8 cellular contexts compared by ENCODE assay signal in the genomic region with DNA sequence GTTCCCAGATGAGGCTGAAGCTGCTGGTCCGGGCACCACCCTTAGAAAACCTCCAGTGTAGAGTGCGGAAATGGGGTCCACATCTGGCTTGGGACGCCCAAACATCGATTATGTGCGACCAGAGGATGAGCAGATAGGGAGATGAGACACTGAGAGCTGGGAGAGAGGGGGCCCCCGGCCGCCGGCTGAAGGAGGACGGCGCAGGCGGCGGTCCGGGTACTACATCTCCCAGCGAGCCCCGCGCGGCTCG. TPM values are rescaled to one million over a fixed set of nuclear protein-coding genes. Genes with fewer than 3 reads are reported as not detected.
A peak's percentile ranks its signal among the peaks of the same experiment; 100 is the strongest.
DNase-seq lines count a peak whose midpoint lies in the region; ATAC-seq lines count a peak whose summit lies in the region.

No MANE protein-coding gene starts in this region.

- H3K4me1 Mint-ChIP-seq in activated naive CD4-positive, alpha-beta T cell treated with anti-CD3 and anti-CD28 coated beads, Interleukin-2, amount 50 U/mL, for 24 hours = peaks cover 15% of the 10 kb centered on the region
- H3K4me1 Mint-ChIP-seq in activated T-cell treated with anti-CD3 and anti-CD28 coated beads, Interleukin-2, amount 50 U/mL, for 72 hours (ENCODE audit: low read depth) = peaks cover 17% of the 10 kb centered on the region
- H3K4me1 Mint-ChIP-seq in stimulated activated memory B cell treated with anti-CD40 and anti-IgM and Interleukin-4, amounts not matched to agents 10 μg/mL and 1 μg/mL and 100 μg/mL, for 72 hours = peaks cover 12% of the 10 kb centered on the region

- no peak for ATAC-seq in activated T-cell treated with anti-CD3 and anti-CD28 coated beads, Interleukin-2, amount 50 U/mL, for 72 hours (replicated peaks in 1 of 2)
- ATAC-seq in stimulated activated memory B cell treated with anti-CD40 and anti-IgM and Interleukin-4, amounts not matched to agents 10 μg/mL and 1 μg/mL and 100 μg/mL, for 72 hours = no peak

- peaks cover 43% of the 10 kb centered on the region for H3K27me3 Mint-ChIP-seq in activated naive CD4-positive, alpha-beta T cell treated with anti-CD3 and anti-CD28 coated beads, Interleukin-2, amount 50 U/mL, for 24 hours
- peaks cover 63% of the 10 kb centered on the region for H3K27me3 Mint-ChIP-seq in activated T-cell treated with anti-CD3 and anti-CD28 coated beads, Interleukin-2, amount 50 U/mL, for 72 hours (ENCODE audit: low read depth)
- peaks cover 59% of the 10 kb centered on the region for H3K27me3 Mint-ChIP-seq in stimulated activated memory B cell treated with anti-CD40 and anti-IgM and Interleukin-4, amounts not matched to agents 10 μg/mL and 1 μg/mL and 100 μg/mL, for 72 hours

- peak overlapping the region; percentile 85 for H3K4me3 Mint-ChIP-seq in activated naive CD4-positive, alpha-beta T cell treated with anti-CD3 and anti-CD28 coated beads, Interleukin-2, amount 50 U/mL, for 24 hours
- H3K4me3 Mint-ChIP-seq in activated T-cell treated with anti-CD3 and anti-CD28 coated beads, Interleukin-2, amount 50 U/mL, for 72 hours = peak overlapping the region; percentile 90 to 95
- peak overlapping the region; percentile 93 for H3K4me3 Mint-ChIP-seq in stimulated activated memory B cell treated with anti-CD40 and anti-IgM and Interleukin-4, amounts not matched to agents 10 μg/mL and 1 μg/mL and 100 μg/mL, for 72 hours

- H3K4me3 ChIP-seq in iPS-11a (ENCODE audit: low read depth, low read length) = peak overlapping the region; percentile 47

- no peak for DNase-seq in activated naive CD4-positive, alpha-beta T cell (lab: John Stamatoyannopoulos, UW)
- no peak for DNase-seq in activated T-cell treated with anti-CD3 and anti-CD28 coated beads, Interleukin-2, amount 50 U/mL, for 72 hours
- DNase-seq in iPS-NIHi7 (ENCODE audit: extremely low spot score) (no peak), NCI-H510A (lab: John Stamatoyannopoulos, UW) (no peak), NCI-H2171 treated with DMSO at 0.1 percent for 48 hours (lab: John Stamatoyannopoulos, UW) (no peak)

- no peak overlapping the region for H3K27ac Mint-ChIP-seq in activated naive CD4-positive, alpha-beta T cell treated with anti-CD3 and anti-CD28 coated beads, Interleukin-2, amount 50 U/mL, for 24 hours
- peak overlapping the region; percentile 1 for H3K27ac Mint-ChIP-seq in activated T-cell treated with anti-CD3 and anti-CD28 coated beads, Interleukin-2, amount 50 U/mL, for 72 hours
- H3K27ac Mint-ChIP-seq in stimulated activated memory B cell treated with anti-CD40 and anti-IgM and Interleukin-4, amounts not matched to agents 10 μg/mL and 1 μg/mL and 100 μg/mL, for 72 hours = peak overlapping the region; percentile 69

- no peaks in the 10 kb centered on the region for H3K9me3 Mint-ChIP-seq in activated naive CD4-positive, alpha-beta T cell treated with anti-CD3 and anti-CD28 coated beads, Interleukin-2, amount 50 U/mL, for 24 hours
- H3K9me3 Mint-ChIP-seq in activated T-cell treated with anti-CD3 and anti-CD28 coated beads, Interleukin-2, amount 50 U/mL, for 72 hours = no peaks in the 10 kb centered on the region
- no peaks in the 10 kb centered on the region for H3K9me3 Mint-ChIP-seq in stimulated activated memory B cell treated with anti-CD40 and anti-IgM and Interleukin-4, amounts not matched to agents 10 μg/mL and 1 μg/mL and 100 μg/mL, for 72 hours

- no peaks in the 10 kb centered on the region for H3K36me3 Mint-ChIP-seq in activated naive CD4-positive, alpha-beta T cell treated with anti-CD3 and anti-CD28 coated beads, Interleukin-2, amount 50 U/mL, for 24 hours
- H3K36me3 Mint-ChIP-seq in activated T-cell treated with anti-CD3 and anti-CD28 coated beads, Interleukin-2, amount 50 U/mL, for 72 hours (ENCODE audit: insufficient read depth in 2 of 2) = no peaks in the 10 kb centered on the region
- H3K36me3 Mint-ChIP-seq in stimulated activated memory B cell treated with anti-CD40 and anti-IgM and Interleukin-4, amounts not matched to agents 10 μg/mL and 1 μg/mL and 100 μg/mL, for 72 hours = no peaks in the 10 kb centered on the region

RNA-seq across cellular contexts. Expression of a gene that starts 0.2 kb away (rescaled TPM):
- 10 to 100 TPM; 10.3 to 12.9 TPM for total RNA-seq in activated T-cell treated with anti-CD3 and anti-CD28 coated beads, Interleukin-2, amount 50 U/mL, for 72 hours

RNA-seq across cellular contexts. Expression of a gene that starts 31.3 kb away (rescaled TPM):
- 10 to 100 TPM; 31.3 to 34.9 TPM for total RNA-seq in activated T-cell treated with anti-CD3 and anti-CD28 coated beads, Interleukin-2, amount 50 U/mL, for 72 hours
